ENCODE assay signal across 21 cellular contexts in genomic region chr1:77489910-77490309, GRCh38.
A peak's percentile ranks its signal among the peaks of the same experiment; 100 is the strongest.
DNase-seq lines count a peak whose midpoint lies in the region; ATAC-seq and TF ChIP-seq lines count a peak whose summit lies in the region.
"Had no signal": no experiment of that assay in that cellular context is flagged by ENCODE, and none has a peak within 500 bp of the region (broad histone marks: within the 10 kb centered on the region; RNA-seq: fewer than 3 reads in every experiment).

No MANE protein-coding gene starts in this region.

- DNase-seq in DMS 273 (lab: John Stamatoyannopoulos, UW; ENCODE audit: unreplicated experiment) (peak; percentile 5), DMS 273 treated with DMSO at 0.1 percent for 48 hours (lab: John Stamatoyannopoulos, UW) (no peak), astrocyte of the cerebellum (ENCODE audit: low read depth) (peak; percentile 31), foreskin keratinocyte (peak in 1 of 2 donors; percentile 32), substantia nigra (lab: John Stamatoyannopoulos, UW) (no peak), GM13977 (ENCODE audit: low spot score) (no peak), NCI-H2029 (lab: John Stamatoyannopoulos, UW) (no peak)
- DNase-seq: activated CD4-positive, alpha-beta T cell treated with anti-CD3 and anti-CD28 coated beads for 4 hours; activated CD8-positive, alpha-beta memory T cell treated with anti-CD3 and anti-CD28 coated beads, Interleukin-2, amount 50 U/mL, for 48 hours; activated naive CD4-positive, alpha-beta T cell treated with anti-CD3 and anti-CD28 coated beads, Interleukin-2, amount 10 ng/mL, durations not matched to agents 7 days and 5 days; CD4-positive, alpha-beta T cell; central memory CD4-positive, alpha-beta T cell; effector memory CD8-positive, alpha-beta T cell; NK-92 treated with Interleukin-12 subunit alpha and Interleukin-12 subunit beta, amount 100 ng/mL, for 24 hours; SHP77; stimulated activated CD4-positive, alpha-beta T cell treated with anti-CD3 and anti-CD28 coated beads, Interleukin-4, amount 100 ng/mL, for 1 hour; thyroid gland had no signal

- TF ChIP-seq CTCF in astrocyte of the cerebellum (IDR thresholded peaks at IDR 0.05; ENCODE audit: low read depth, low read length, missing control alignments) (no peak), foreskin keratinocyte (conservative IDR thresholded peaks at IDR 0.05) (no peak), GM13977 (IDR thresholded peaks at IDR 0.05; ENCODE audit: extremely low read depth, insufficient read depth, missing control alignments) (no peak)

- no peaks in the 10 kb centered on the region for H3K27me3 ChIP-seq in foreskin keratinocyte
- H3K27me3 ChIP-seq: neutrophil, thyroid gland had no signal

- in situ Hi-C loops in astrocyte of the cerebellum (cut with HindIII; ENCODE audit: low sequenced_read_pairs) = no loop called here
- in situ Hi-C loops in GM13977 (cut with MboI; ENCODE audit: low pct_unique_long_range_greater_than_20kb, low sequenced_read_pairs, unreplicated experiment) = no loop called here

- ATAC-seq in foreskin keratinocyte (peak; percentile 9), HG03442 (IDR thresholded peaks at IDR 0.05; ENCODE audit: unreplicated experiment) (no peak)
- ATAC-seq: effector memory CD8-positive, alpha-beta T cell; sciatic nerve had no signal

- H3K4me1 ChIP-seq in foreskin keratinocyte = no peaks in the 10 kb centered on the region
- H3K4me1 ChIP-seq: thyroid gland had no signal

- no peak overlapping the region for H3K27ac ChIP-seq in foreskin keratinocyte
- peak overlapping the region; percentile 65 for H3K27ac ChIP-seq in substantia nigra (ENCODE audit: low read depth, low read length, poor library complexity, severe bottlenecking)
- H3K27ac ChIP-seq: 22Rv1, neutrophil, thyroid gland had no signal

- H3K4me3 ChIP-seq in astrocyte of the cerebellum (ENCODE audit: low read depth, low read length) = no peak overlapping the region
- H3K4me3 ChIP-seq: thyroid gland had no signal

Comparison
In these comparisons a context has a peak if more than half of its experiments do, and no peak if none do; other contexts are left out.
1. DNase-seq: peak in DMS 273 (single experiment) and astrocyte of the cerebellum (single experiment); none in DMS 273 treated with DMSO at 0.1 percent for 48 hours (single experiment), substantia nigra (0 of 49), GM13977 (single experiment) and NCI-H2029 (single experiment).